In the genomic region with DNA sequence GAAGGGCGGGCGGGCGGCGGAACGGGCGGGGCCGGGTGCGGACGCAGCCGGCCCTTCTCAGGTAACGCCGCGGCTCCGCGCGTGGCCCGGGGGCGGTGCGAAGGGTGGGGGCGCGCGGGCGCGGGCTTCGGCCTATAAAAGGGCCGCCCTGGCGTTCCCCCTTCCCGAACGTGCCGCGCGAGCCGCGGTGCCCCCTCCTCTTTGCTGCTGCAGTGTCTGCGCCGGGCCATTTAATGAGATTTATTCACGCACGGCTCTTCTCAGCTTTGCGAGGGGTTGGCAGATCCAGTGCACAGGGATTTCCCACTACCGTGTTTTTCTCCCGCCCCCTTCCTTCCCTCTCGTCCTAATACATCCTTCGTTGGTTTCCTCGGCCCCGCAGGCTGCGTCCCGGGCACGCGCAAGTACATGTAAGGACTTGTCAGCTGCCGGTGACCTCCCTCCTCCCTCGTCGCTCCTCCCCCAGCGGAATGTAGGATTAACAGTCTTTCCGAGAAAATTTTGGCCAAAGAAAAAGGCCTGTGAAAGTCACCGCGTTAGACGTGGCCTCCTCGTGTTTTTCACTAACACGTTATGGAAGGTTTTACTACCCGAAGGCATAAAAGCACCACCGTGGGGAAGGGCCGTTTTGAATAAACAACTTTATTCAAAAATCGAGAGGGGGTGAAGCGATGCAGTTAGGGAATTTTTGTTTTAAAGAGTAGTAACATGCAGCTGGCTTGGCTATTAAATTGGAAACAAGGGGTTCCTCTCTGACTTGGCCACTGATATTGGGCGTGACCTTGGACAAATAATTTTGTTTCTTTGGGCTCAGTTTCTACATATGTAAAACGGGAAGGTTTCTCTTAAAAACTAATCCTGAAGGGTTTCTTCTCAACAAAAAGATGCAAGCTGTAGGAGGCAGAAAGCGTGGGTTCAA, we compare ENCODE assay signal across 8 cellular contexts.
DNase-seq lines count a peak whose midpoint lies in the region; ATAC-seq and TF ChIP-seq lines count a peak whose summit lies in the region.

No MANE protein-coding gene starts in this region.

- H3K9me3 ChIP-seq in iPS-15b (ENCODE audit: control insufficient read depth, insufficient read depth, low read length), result no peaks in the 10 kb centered on the region

- in situ Hi-C loops in brain microvascular endothelial cell (cut with HindIII; ENCODE audit: low pct_ligation_motif_present, low sequenced_read_pairs), result no loop called here

- peak overlapping the region; percentile 90 for H3K27ac ChIP-seq in brain microvascular endothelial cell

- no peak for TF ChIP-seq CTCF in brain microvascular endothelial cell (IDR thresholded peaks at IDR 0.05; ENCODE audit: low read depth, low read length, missing control alignments)

- ATAC-seq in HG02943 (IDR thresholded peaks at IDR 0.05; ENCODE audit: low read depth, unreplicated experiment), result peak; percentile 49

- H3K4me3 ChIP-seq in brain microvascular endothelial cell (ENCODE audit: low read depth, low read length) (peak overlapping the region; percentile 81), iPS-15b (ENCODE audit: low read depth, low read length) (peak overlapping the region; percentile 82), skeletal muscle cell (ENCODE audit: low read depth, low read length) (peak overlapping the region; percentile 85)

- peak; percentile 82 for DNase-seq in activated gamma-delta T cell (lab: John Stamatoyannopoulos, UW)
- DNase-seq in activated gamma-delta T cell treated with Interleukin-2 at 50 U/mL for 16 hours, result no peak
- peak; percentile 89 to 92 for DNase-seq in NCI-H187 (lab: John Stamatoyannopoulos, UW)
- peak; percentile 89 for DNase-seq in T1000 (lab: John Stamatoyannopoulos, UW)
- DNase-seq in brain microvascular endothelial cell, result peak; percentile 96
- peak; percentile 90 for DNase-seq in skeletal muscle cell (ENCODE audit: low read depth)

- peaks cover 4% of the 10 kb centered on the region for H3K4me1 ChIP-seq in iPS-15b (ENCODE audit: control insufficient read depth, insufficient read depth, low read length)

- no peaks in the 10 kb centered on the region for H3K36me3 ChIP-seq in brain microvascular endothelial cell (replicated peaks)
- H3K36me3 ChIP-seq in iPS-15b (ENCODE audit: control insufficient read depth, insufficient read depth, low read length), result no peaks in the 10 kb centered on the region

- peak overlapping the region; percentile 86 for H3K9ac ChIP-seq in iPS-15b (ENCODE audit: low read depth, low read length)

- H3K27me3 ChIP-seq in brain microvascular endothelial cell (replicated peaks) (no peaks in the 10 kb centered on the region), iPS-15b (ENCODE audit: control insufficient read depth, insufficient read depth, low read length) (peaks cover 29% of the 10 kb centered on the region)
